8 cellular contexts compared by ENCODE assay signal in the genomic region with DNA sequence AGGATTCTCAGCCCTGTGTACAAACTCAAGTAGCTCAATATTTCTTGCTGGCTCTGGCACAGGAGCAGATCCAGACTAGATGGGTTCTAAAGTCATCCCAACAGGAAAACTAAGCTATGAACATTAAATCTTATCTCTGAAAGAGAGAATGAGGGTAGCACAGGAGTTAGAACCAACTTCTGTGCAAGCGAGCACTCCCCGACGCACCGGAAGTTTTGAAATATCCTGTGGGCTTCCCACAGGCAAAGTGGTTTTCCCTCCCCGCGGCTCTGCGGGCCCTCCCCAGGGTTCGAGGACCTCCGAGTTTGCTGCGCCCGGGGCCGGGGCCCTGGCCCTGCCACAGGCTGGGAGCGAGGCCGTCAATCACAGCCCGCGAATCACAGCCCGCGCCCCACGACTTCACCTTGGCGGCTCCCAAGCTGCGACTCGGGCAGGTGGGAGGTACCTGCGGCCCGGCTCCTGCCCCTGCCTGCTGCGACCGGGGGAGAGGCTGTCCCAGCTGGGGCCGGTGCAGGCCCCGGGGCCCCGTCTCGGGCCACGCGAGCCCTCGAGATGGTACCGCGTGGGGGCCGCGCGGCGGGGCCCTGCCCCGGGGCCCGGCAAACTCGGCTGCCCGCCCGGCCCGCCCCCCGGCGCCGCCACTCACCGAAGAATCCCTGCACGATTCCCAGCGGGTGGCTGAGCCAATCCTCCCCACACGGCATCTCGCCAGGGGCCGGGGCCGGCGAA. TPM values are rescaled to one million over a fixed set of nuclear protein-coding genes. Genes with fewer than 3 reads are reported as not detected.
DNase-seq lines count a peak whose midpoint lies in the region; ATAC-seq lines count a peak whose summit lies in the region.

No MANE protein-coding gene starts in this region.

- H3K36me3 Mint-ChIP-seq in naive B cell: no peaks in the 10 kb centered on the region

- no peaks in the 10 kb centered on the region for H3K27me3 Mint-ChIP-seq in naive B cell

- DNase-seq in SIG-M5 treated with dmso at 0.1 percent for 504 hours (lab: John Stamatoyannopoulos, UW; ENCODE audit: unreplicated experiment) (peak; percentile 71), SIG-M5 (lab: John Stamatoyannopoulos, UW) (no peak), NCI-H345 treated with DMSO at 0.1 percent for 48 hours (lab: John Stamatoyannopoulos, UW; ENCODE audit: unreplicated experiment) (peak; percentile 24), epithelial cell of prostate (ENCODE audit: low read depth, low spot score) (no peak), naive B cell (peak; percentile 45)
- DNase-seq in activated CD8-positive, alpha-beta memory T cell treated with anti-CD3 and anti-CD28 coated beads for 1 hour (ENCODE audit: extremely low read depth in 1 of 2, low read depth in 1 of 2): peak; percentile 5 to 20
- peak; percentile 23 to 58 (median 52) for DNase-seq in stimulated activated naive CD4-positive, alpha-beta T cell (lab: John Stamatoyannopoulos, UW)

- peaks cover 0 to 1% (median 0%) of the 10 kb centered on the region in 7 donors for H3K9me3 Mint-ChIP-seq in naive B cell

- H3K4me3 Mint-ChIP-seq in naive B cell: peak overlapping the region; percentile 79 to 94 (median 88)

- H3K27ac Mint-ChIP-seq in naive B cell: peak overlapping the region in 5 of 6 donors; percentile 38 to 93 (median 68)

- H3K27ac ChIP-seq in epithelial cell of prostate: peak overlapping the region; percentile 69

- ATAC-seq in HG02970 (IDR thresholded peaks at IDR 0.05; ENCODE audit: low FRiP score, unreplicated experiment) (peak; percentile 39), naive B cell (ENCODE audit: low read depth in 2 of 2) (peak; percentile 15 to 21)

- H3K4me1 Mint-ChIP-seq in naive B cell: peaks cover 19 to 50% (median 24%) of the 10 kb centered on the region in 3 donors

RNA-seq across cellular contexts. Expression of gene MCMBP, which starts 0.6 kb away (rescaled TPM):
- polyA plus RNA-seq in naive B cell (ENCODE audit: low read depth in 6 of 6): 10 to 100 TPM; 40.5 to 77.0 (median 48.5) TPM

RNA-seq across cellular contexts. Expression of gene SEC23IP, which starts 20.5 kb away (rescaled TPM):
- 10 to 100 TPM; 48.6 to 63.8 (median 59.5) TPM for polyA plus RNA-seq in naive B cell (ENCODE audit: low read depth in 6 of 6)

Comparison
In these comparisons a context has a peak if more than half of its experiments do, and no peak if none do; other contexts are left out.
1. DNase-seq: peak in SIG-M5 treated with dmso at 0.1 percent for 504 hours (single experiment), NCI-H345 treated with DMSO at 0.1 percent for 48 hours (single experiment), activated CD8-positive, alpha-beta memory T cell treated with anti-CD3 and anti-CD28 coated beads for 1 hour (2 of 2), naive B cell (single experiment) and stimulated activated naive CD4-positive, alpha-beta T cell (6 of 6); none in SIG-M5 (single experiment) and epithelial cell of prostate (single experiment).